In genomic region chr22:22879675-22880029, GRCh38 we compare ENCODE assay signal across 22 cellular contexts. TPM values are rescaled to one million over a fixed set of nuclear protein-coding genes. Genes with fewer than 3 reads are reported as not detected.
DNase-seq lines count a peak whose midpoint lies in the region; ATAC-seq, FAIRE-seq and TF ChIP-seq lines count a peak whose summit lies in the region.
"Had no signal": no experiment of that assay in that cellular context is flagged by ENCODE, and none has a peak within 500 bp of the region (broad histone marks: within the 10 kb centered on the region; RNA-seq: fewer than 3 reads in every experiment).

No MANE protein-coding gene starts in this region.

- TF ChIP-seq POLR2A in K562 (conservative IDR thresholded peaks at IDR 0.05), result no peak

- no TSS peak for BruUV-seq in K562 (replicated peaks; lab: Mats Ljungman, UMichigan)

- intact Hi-C loops in K562 (cut with micrococcal nuclease), result loop anchor here (5.0 kb wide), 2 partner anchors 157 to 287 kb away; no protein-coding TSS in a partner anchor

- peaks cover 2 to 4% (median 3%) of the 10 kb centered on the region in 11 experiments; a peak in 21 of 22 replicates for H3K9me3 ChIP-seq in BLaER1 treated with 17β-estradiol and CSF1 and Interleukin-3, amounts not matched to agents 10 nM and 100 nM (replicated peaks in 1 of 11)
- H3K9me3 ChIP-seq in Karpas-422 (ENCODE audit: low read length) (no peaks in the 10 kb centered on the region), K562 (replicated peaks; ENCODE audit: control insufficient read depth, insufficient read depth, low read depth, low read length) (no peaks in the 10 kb centered on the region), osteoblast (ENCODE audit: low read depth, low read length) (no peaks in the 10 kb centered on the region)
- H3K9me3 ChIP-seq: A549, BE2C, HAP-1 had no signal

- no peaks in the 10 kb centered on the region for H3K36me3 ChIP-seq in BLaER1 treated with 17β-estradiol and CSF1 and Interleukin-3, amounts not matched to agents 10 nM and 100 nM
- no peaks in the 10 kb centered on the region for H3K36me3 ChIP-seq in Karpas-422 (ENCODE audit: insufficient read depth, low read length)
- H3K36me3 ChIP-seq in K562 (ENCODE audit: control insufficient read depth, insufficient read depth, low read length), result no peaks in the 10 kb centered on the region
- no peaks in the 10 kb centered on the region for H3K36me3 ChIP-seq in osteoblast (ENCODE audit: insufficient read depth, low read length)
- H3K36me3 ChIP-seq: BE2C, HAP-1, SJSA1 had no signal

- TF ChIP-seq EP300 in K562 (IDR thresholded peaks at IDR 0.05; ENCODE audit: low read length), result no peak

- H3K9me2 ChIP-seq in Karpas-422 (replicated peaks; ENCODE audit: insufficient read depth, low read length), result no peaks in the 10 kb centered on the region

- POLR2A ChIA-PET in K562 (lab: Yijun Ruan, JAX), result interaction anchor here (0.6 to 1.7 kb wide), 9 partner anchors 8 to 265 kb away, joined by 3 to 7 read pairs (median 3); partner anchors contain the start of gene RAB36

- DNase-seq in Karpas-422 (peak; percentile 52), K562 (ENCODE audit: extremely low read depth in 1 of 4, low spot score in 3 of 4) (peak in 1 of 4 experiments; percentile 51), osteoblast (ENCODE audit: insufficient read length, low spot score, missing footprints) (peak; percentile 49), glomerular visceral epithelial cell (ENCODE audit: extremely low spot score) (no peak), superior temporal gyrus (ENCODE audit: extremely low spot score) (no peak), mucosa of gallbladder (ENCODE audit: low spot score) (no peak)
- DNase-seq: BE2C, GM23248, NCI-H1092, NCI-H1436 treated with DMSO at 0.1 percent for 48 hours, NCI-H1930, NCI-H345, NCI-H82, OCI-M1 had no signal

- in situ Hi-C loops in K562 (cut with MboI), result loop anchor here (5.0 to 10.0 kb wide), 2 partner anchors 67 to 415 kb away; no protein-coding TSS in a partner anchor

- ATAC-seq in K562, result no peak
- no peak for ATAC-seq in GM19324 (IDR thresholded peaks at IDR 0.05; ENCODE audit: low FRiP score, unreplicated experiment)
- ATAC-seq: A549; CD8-positive, alpha-beta T cell; Right ventricle myocardium inferior had no signal

- no peaks in the 10 kb centered on the region for H3K27me3 ChIP-seq in BLaER1 treated with 17β-estradiol and CSF1 and Interleukin-3, amounts not matched to agents 10 nM and 100 nM
- H3K27me3 ChIP-seq in Karpas-422 (ENCODE audit: low read length) (no peaks in the 10 kb centered on the region), K562 (ENCODE audit: control insufficient read depth in 2 of 2, insufficient read depth in 2 of 2, low read length in 2 of 2) (peaks cover 0 to 33% of the 10 kb centered on the region in 2 experiments; a peak in 2 of 5 replicates), osteoblast (ENCODE audit: insufficient read depth, low read length) (no peaks in the 10 kb centered on the region)
- H3K27me3 ChIP-seq: BE2C, SJSA1 had no signal

- no peak overlapping the region for H3K9ac ChIP-seq in BLaER1 treated with 17β-estradiol and CSF1 and Interleukin-3, amounts not matched to agents 10 nM and 100 nM
- H3K9ac ChIP-seq in Karpas-422 (ENCODE audit: low read length) (peak overlapping the region; percentile 71), K562 (ENCODE audit: insufficient read depth in 1 of 2, low read depth in 2 of 2, low read length in 2 of 2) (no peak overlapping the region)
- H3K9ac ChIP-seq: GM23248 had no signal

- peaks cover 45 to 80% (median 70%) of the 10 kb centered on the region in 10 experiments for H3K4me1 ChIP-seq in BLaER1 treated with 17β-estradiol and CSF1 and Interleukin-3, amounts not matched to agents 10 nM and 100 nM
- H3K4me1 ChIP-seq in Karpas-422 (ENCODE audit: low read length), result peaks cover 83% of the 10 kb centered on the region
- H3K4me1 ChIP-seq in K562 (replicated peaks in 1 of 2; ENCODE audit: control insufficient read depth in 2 of 2, insufficient read depth in 2 of 2, low read length in 2 of 2), result peaks cover 0 to 3% of the 10 kb centered on the region in 2 experiments; a peak in 1 of 5 replicates
- no peaks in the 10 kb centered on the region for H3K4me1 ChIP-seq in osteoblast (ENCODE audit: insufficient read depth, low read length)
- H3K4me1 ChIP-seq: A549, HAP-1, SJSA1 had no signal

- TF ChIP-seq CTCF in K562 (IDR thresholded peaks at IDR 0.05 in 2 of 3, conservative IDR thresholded peaks at IDR 0.05 in 1 of 3; ENCODE audit: insufficient read depth in 2 of 3, low read depth in 1 of 3, low read length in 3 of 3) (no peak), osteoblast (IDR thresholded peaks at IDR 0.05; ENCODE audit: extremely low read depth, low read depth, low read length) (no peak)

- H3K27ac ChIP-seq in BLaER1 treated with 17β-estradiol and CSF1 and Interleukin-3, amounts not matched to agents 10 nM and 100 nM, result peak overlapping the region in 2 of 11 experiments; percentile 9 to 91; a peak in 2 of 22 replicates
- peak overlapping the region; percentile 91 for H3K27ac ChIP-seq in Karpas-422 (ENCODE audit: low read length)
- no peak overlapping the region for H3K27ac ChIP-seq in K562 (ENCODE audit: extremely low read depth, low read depth, low read length)
- H3K27ac ChIP-seq in osteoblast (ENCODE audit: low read depth, low read length), result no peak overlapping the region
- H3K27ac ChIP-seq: A549, GM23248, SJSA1 had no signal

- H3K4me3 ChIP-seq in BLaER1 treated with 17β-estradiol and CSF1 and Interleukin-3, amounts not matched to agents 10 nM and 100 nM, result no peak overlapping the region
- H3K4me3 ChIP-seq in Karpas-422 (ENCODE audit: low read length), result peak overlapping the region; percentile 47; the same call in 1 of the 2 replicates
- no peak overlapping the region for H3K4me3 ChIP-seq in K562
- no peak overlapping the region for H3K4me3 ChIP-seq in osteoblast (ENCODE audit: insufficient read depth, low read length)
- H3K4me3 ChIP-seq: A549, GM23248, HAP-1, SJSA1 had no signal

- H2AFZ ChIP-seq in Karpas-422 (ENCODE audit: low read length) (no peak overlapping the region), K562 (ENCODE audit: low read depth, low read length) (no peak overlapping the region), osteoblast (ENCODE audit: low read length) (no peak overlapping the region)
- H2AFZ ChIP-seq: GM23248 had no signal

- peak overlapping the region in 9 of 11 experiments; percentile 68 to 98 (median 85); a peak in 17 of 22 replicates for H3K4me2 ChIP-seq in BLaER1 treated with 17β-estradiol and CSF1 and Interleukin-3, amounts not matched to agents 10 nM and 100 nM
- H3K4me2 ChIP-seq in Karpas-422 (ENCODE audit: low read depth, low read length, poor library complexity, severe bottlenecking) (peak overlapping the region; percentile 69), K562 (ENCODE audit: insufficient read depth, low read length) (no peak overlapping the region), osteoblast (ENCODE audit: insufficient read depth, low read length) (no peak overlapping the region)
- H3K4me2 ChIP-seq: A549 had no signal

- FAIRE-seq in K562 (lab: Jason Lieb, UNC), result no peak
- FAIRE-seq: A549 had no signal

- CTCF ChIA-PET in K562 (lab: Yijun Ruan, JAX; ENCODE audit: low intra/inter-chr PET ratio), result interaction anchor here (0.6 to 9.8 kb wide), 7 partner anchors 12 to 126 kb away, joined by 3 to 251 read pairs (median 5); no protein-coding TSS in a partner anchor

- H3K9me1 ChIP-seq in K562 (ENCODE audit: control insufficient read depth, insufficient read depth, low read length), result peaks cover 4% of the 10 kb centered on the region

- WGBS in K562 (ENCODE audit: insufficient coverage, low coverage, missing lambda C conversion rate), result 0% methylated on average over 3 of the region's 3 CpGs

- no peaks in the 10 kb centered on the region for H3K79me2 ChIP-seq in Karpas-422 (ENCODE audit: low read length)
- H3K79me2 ChIP-seq in K562 (ENCODE audit: control insufficient read depth, insufficient read depth, low read length), result no peaks in the 10 kb centered on the region
- no peaks in the 10 kb centered on the region for H3K79me2 ChIP-seq in osteoblast (ENCODE audit: insufficient read depth, low read length)

- no peak for TF ChIP-seq RAD21 in K562 (CRISPR knock-in tag; conservative IDR thresholded peaks at IDR 0.05 in 1 of 2, IDR thresholded peaks at IDR 0.05 in 1 of 2)

- H4K20me1 ChIP-seq in BLaER1 treated with 17β-estradiol and CSF1 and Interleukin-3, amounts not matched to agents 10 nM and 100 nM, result 0 out of 22 replicates have a peak, but pooled peaks cover 0 to 6% (median 0%) of the 10 kb centered on the region in 11 experiments
- H4K20me1 ChIP-seq in Karpas-422 (ENCODE audit: insufficient read depth, low read depth, low read length), result no peaks in the 10 kb centered on the region
- peaks cover 45% of the 10 kb centered on the region for H4K20me1 ChIP-seq in K562 (replicated peaks; ENCODE audit: control insufficient read depth, insufficient read depth, low read length)
- no peaks in the 10 kb centered on the region for H4K20me1 ChIP-seq in osteoblast (ENCODE audit: insufficient read depth, low read length)

TF ChIP-seq in K562, 482 proteins besides CTCF, POLR2A, EP300 and RAD21 (continues in another document):
- TF ChIP-seq SPI1 (IDR thresholded peaks at IDR 0.05; ENCODE audit: borderline replicate concordance, low read depth, low read length), result no peak
- no peak for TF ChIP-seq ESRRB (CRISPR knock-in tag; IDR thresholded peaks at IDR 0.05; ENCODE audit: borderline replicate concordance)
- TF ChIP-seq POLR2AphosphoS2 (IDR thresholded peaks at IDR 0.05; ENCODE audit: low read length), result no peak
- no peak for TF ChIP-seq MYNN (IDR thresholded peaks at IDR 0.05)
- TF ChIP-seq MYNN (CRISPR knock-in tag; IDR thresholded peaks at IDR 0.05), result 0 out of 2 replicates have a peak, but pooled peaks have one; percentile 26

RNA-seq across cellular contexts. Expression of gene IGLL5, which starts 8.0 kb away (rescaled TPM):
- total RNA-seq in Karpas-422 (2014; rRNA removed; shearing (Covaris generic); ENCODE audit: low replicate concordance), result 1.1 and 8.3 TPM in 2 replicates
- not detected in 2 replicates for total RNA-seq in K562 (2011; cell fraction: chromatin; rRNA removed; ENCODE audit: low replicate concordance)
- not detected in 2 replicates for total RNA-seq in K562 (2011; cell fraction: nucleolus; rRNA removed)
- not detected in 2 replicates for total RNA-seq in K562 (2011; cell fraction: nucleoplasm; rRNA removed)
- total RNA-seq in K562 (2014; rRNA removed) (not detected in 2 replicates), K562 (2014; rRNA removed; fragmentation: Illumina TruSeq; extraction: Trizol) (not detected in 2 replicates), K562 (2015; rRNA removed; fragmentation: Illumina TruSeq; extraction: Trizol) (not detected in 2 replicates), K562 (2021) (not detected in 2 replicates), osteoblast (not detected in 2 replicates), mucosa of gallbladder (1.5 TPM)
- polyA plus RNA-seq in K562 (2011; rRNA removed) (not detected in 2 replicates), K562 (2014; fragmentation: Illumina TruSeq; extraction: Trizol) (not detected in 2 replicates), K562 (2014; fragmentation: Nextera tagmentation; extraction: Ambion mirVana) (not detected), K562 (2014; rRNA removed) (not detected in 2 replicates)
- not detected in 2 replicates for polyA plus RNA-seq in K562 (2011; cell fraction: cytosol; rRNA removed)
- polyA plus RNA-seq in K562 (2011; cell fraction: nucleus; rRNA removed), result not detected in 2 replicates
- not detected in 2 replicates for polyA plus RNA-seq in K562 (2012)
- polyA minus RNA-seq in K562 (2011; rRNA and poly(A)+ RNA removed), result not detected in 2 replicates
- not detected in 2 replicates for polyA minus RNA-seq in K562 (2011; cell fraction: cytosol; rRNA and poly(A)+ RNA removed)
- polyA minus RNA-seq in K562 (2011; cell fraction: nucleus; rRNA and poly(A)+ RNA removed), result not detected in 2 replicates
- total RNA-seq: G401, GM23248, Right ventricle myocardium inferior, SJSA1 had no signal
- polyA plus RNA-seq: A549, GM23248 had no signal

Comparison
In these comparisons a context has a peak if more than half of its experiments do, and no peak if none do; other contexts are left out.
1. H3K4me2 ChIP-seq: peak in BLaER1 treated with 17β-estradiol and CSF1 and Interleukin-3, amounts not matched to agents 10 nM and 100 nM (9 of 11) and Karpas-422 (single experiment); none in K562 (single experiment) and osteoblast (single experiment).
2. DNase-seq: peak in Karpas-422 (single experiment) and osteoblast (single experiment); none in glomerular visceral epithelial cell (single experiment), superior temporal gyrus (single experiment) and mucosa of gallbladder (single experiment).